8 cellular contexts compared by ENCODE assay signal in genomic region chr15:42919308-42919707, GRCh38. TPM values are rescaled to one million over a fixed set of nuclear protein-coding genes. Genes with fewer than 3 reads are reported as not detected.
A peak's percentile ranks its signal among the peaks of the same experiment; 100 is the strongest.
DNase-seq lines count a peak whose midpoint lies in the region; ATAC-seq and TF ChIP-seq lines count a peak whose summit lies in the region.

No MANE protein-coding gene starts in this region.

- no peak overlapping the region for H3K27ac Mint-ChIP-seq in GM23338

- no peaks in the 10 kb centered on the region for H3F3A ChIP-seq in GM23338 (replicated peaks; ENCODE audit: low read depth)

- no peaks in the 10 kb centered on the region for H3K9me3 Mint-ChIP-seq in GM23338

- H3K4me2 ChIP-seq in GM23338 (peak overlapping the region; percentile 95), skeletal muscle satellite cell (ENCODE audit: low read length) (peak overlapping the region; percentile 92)

- peaks cover 44% of the 10 kb centered on the region for H3K79me2 ChIP-seq in GM23338 (replicated peaks; ENCODE audit: insufficient read depth)

- H3K27me3 Mint-ChIP-seq in GM23338 (ENCODE audit: insufficient read depth, low read depth, poor library complexity), result peaks cover 9% of the 10 kb centered on the region

- no peak for DNase-seq in GM23338 (ENCODE audit: low spot score)
- no peak for DNase-seq in SK-N-MC (ENCODE audit: low read depth, low spot score)
- peak; percentile 30 for DNase-seq in fibroblast of the aortic adventitia (ENCODE audit: low read depth)
- DNase-seq in GM13976 (ENCODE audit: low spot score), result no peak
- DNase-seq in NCI-H2171 (lab: John Stamatoyannopoulos, UW), result no peak

- H3K4me3 ChIP-seq in GM23338 (peak overlapping the region; percentile 89), SK-N-MC (peak overlapping the region; percentile 95), fibroblast of the aortic adventitia (ENCODE audit: low read depth, low read length) (peak overlapping the region; percentile 81), skeletal muscle satellite cell (ENCODE audit: low read length) (peak overlapping the region; percentile 81)

- H3K9me2 ChIP-seq in GM23338 (ENCODE audit: insufficient read depth), result no peaks in the 10 kb centered on the region

- no peak overlapping the region; the same call in 1 of the 2 replicates for H2AFZ ChIP-seq in GM23338

- no peaks in the 10 kb centered on the region for H3K36me3 Mint-ChIP-seq in GM23338 (ENCODE audit: low read depth)

- H3K27me3 ChIP-seq in GM23338 (ENCODE audit: insufficient read depth), result peaks cover 12% of the 10 kb centered on the region; the same call in 1 of the 2 replicates
- H3K27me3 ChIP-seq in skeletal muscle satellite cell (ENCODE audit: control insufficient read depth, insufficient read depth, low read length), result no peaks in the 10 kb centered on the region

- in situ Hi-C loops in GM13976 (cut with MboI; ENCODE audit: low sequenced_read_pairs, unreplicated experiment), result no loop called here

- H3K9ac ChIP-seq in SK-N-MC (ENCODE audit: insufficient read length) (peak overlapping the region; percentile 68), skeletal muscle satellite cell (ENCODE audit: low read depth, low read length) (peak overlapping the region; percentile 69)

- ATAC-seq in GM23338 (no peak), GM21737 (IDR thresholded peaks at IDR 0.05; ENCODE audit: unreplicated experiment) (no peak), HG02938 (IDR thresholded peaks at IDR 0.05; ENCODE audit: unreplicated experiment) (no peak)

- no peaks in the 10 kb centered on the region for H3K9me3 ChIP-seq in SK-N-MC (ENCODE audit: low read depth, low read length)
- no peaks in the 10 kb centered on the region for H3K9me3 ChIP-seq in skeletal muscle satellite cell (replicated peaks; ENCODE audit: low read length)

- H3K36me3 ChIP-seq in GM23338 (ENCODE audit: insufficient read depth), result no peaks in the 10 kb centered on the region
- H3K36me3 ChIP-seq in SK-N-MC (ENCODE audit: insufficient read depth, low read length), result no peaks in the 10 kb centered on the region
- H3K36me3 ChIP-seq in skeletal muscle satellite cell (ENCODE audit: insufficient read depth, low read length), result no peaks in the 10 kb centered on the region

- peaks cover 8% of the 10 kb centered on the region; the same call in 1 of the 2 replicates for H4K20me1 ChIP-seq in GM23338 (replicated peaks; ENCODE audit: insufficient read depth)

- TF ChIP-seq CTCF in GM23338 (conservative IDR thresholded peaks at IDR 0.05; ENCODE audit: low read depth in 2 of 2) (no peak), fibroblast of the aortic adventitia (IDR thresholded peaks at IDR 0.05; ENCODE audit: insufficient read depth, low read length) (no peak), GM13976 (IDR thresholded peaks at IDR 0.05; ENCODE audit: borderline replicate concordance, control extremely low read depth, extremely low read depth, insufficient read depth, missing control alignments) (no peak)

- peaks cover 4% of the 10 kb centered on the region; the same call in 1 of the 2 replicates for H3K4me1 ChIP-seq in GM23338 (ENCODE audit: insufficient read depth)
- H3K4me1 ChIP-seq in skeletal muscle satellite cell (ENCODE audit: control insufficient read depth, insufficient read depth, low read length), result peaks cover 20% of the 10 kb centered on the region

- H3K4me3 Mint-ChIP-seq in GM23338, result peak overlapping the region; percentile 98

- H3K4me1 Mint-ChIP-seq in GM23338, result peaks cover 16% of the 10 kb centered on the region

- H3K27ac ChIP-seq in GM23338 (ENCODE audit: low read depth) (no peak overlapping the region), SK-N-MC (no peak overlapping the region)

TF ChIP-seq in GM23338, 12 proteins besides CTCF, POLR2A, EP300 and RAD21 (continues in another document):
- TF ChIP-seq POLR2AphosphoS5 (IDR thresholded peaks at IDR 0.05; ENCODE audit: low read depth) (no peak), STAT1 (IDR thresholded peaks at IDR 0.05; ENCODE audit: unreplicated experiment) (no peak), JUNB (IDR thresholded peaks at IDR 0.05; ENCODE audit: unreplicated experiment) (no peak), EZH2 (IDR thresholded peaks at IDR 0.05; ENCODE audit: low read depth, unreplicated experiment) (no peak), ZNF331 (CRISPR knock-in tag; IDR thresholded peaks at IDR 0.05; ENCODE audit: low read depth) (no peak), CREB1 (CRISPR knock-in tag; IDR thresholded peaks at IDR 0.05; ENCODE audit: low read depth) (no peak)
- TF ChIP-seq, protein P1, sequence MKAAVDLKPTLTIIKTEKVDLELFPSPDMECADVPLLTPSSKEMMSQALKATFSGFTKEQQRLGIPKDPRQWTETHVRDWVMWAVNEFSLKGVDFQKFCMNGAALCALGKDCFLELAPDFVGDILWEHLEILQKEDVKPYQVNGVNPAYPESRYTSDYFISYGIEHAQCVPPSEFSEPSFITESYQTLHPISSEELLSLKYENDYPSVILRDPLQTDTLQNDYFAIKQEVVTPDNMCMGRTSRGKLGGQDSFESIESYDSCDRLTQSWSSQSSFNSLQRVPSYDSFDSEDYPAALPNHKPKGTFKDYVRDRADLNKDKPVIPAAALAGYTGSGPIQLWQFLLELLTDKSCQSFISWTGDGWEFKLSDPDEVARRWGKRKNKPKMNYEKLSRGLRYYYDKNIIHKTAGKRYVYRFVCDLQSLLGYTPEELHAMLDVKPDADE (IDR thresholded peaks at IDR 0.05), result no peak
- TF ChIP-seq, protein P2, sequence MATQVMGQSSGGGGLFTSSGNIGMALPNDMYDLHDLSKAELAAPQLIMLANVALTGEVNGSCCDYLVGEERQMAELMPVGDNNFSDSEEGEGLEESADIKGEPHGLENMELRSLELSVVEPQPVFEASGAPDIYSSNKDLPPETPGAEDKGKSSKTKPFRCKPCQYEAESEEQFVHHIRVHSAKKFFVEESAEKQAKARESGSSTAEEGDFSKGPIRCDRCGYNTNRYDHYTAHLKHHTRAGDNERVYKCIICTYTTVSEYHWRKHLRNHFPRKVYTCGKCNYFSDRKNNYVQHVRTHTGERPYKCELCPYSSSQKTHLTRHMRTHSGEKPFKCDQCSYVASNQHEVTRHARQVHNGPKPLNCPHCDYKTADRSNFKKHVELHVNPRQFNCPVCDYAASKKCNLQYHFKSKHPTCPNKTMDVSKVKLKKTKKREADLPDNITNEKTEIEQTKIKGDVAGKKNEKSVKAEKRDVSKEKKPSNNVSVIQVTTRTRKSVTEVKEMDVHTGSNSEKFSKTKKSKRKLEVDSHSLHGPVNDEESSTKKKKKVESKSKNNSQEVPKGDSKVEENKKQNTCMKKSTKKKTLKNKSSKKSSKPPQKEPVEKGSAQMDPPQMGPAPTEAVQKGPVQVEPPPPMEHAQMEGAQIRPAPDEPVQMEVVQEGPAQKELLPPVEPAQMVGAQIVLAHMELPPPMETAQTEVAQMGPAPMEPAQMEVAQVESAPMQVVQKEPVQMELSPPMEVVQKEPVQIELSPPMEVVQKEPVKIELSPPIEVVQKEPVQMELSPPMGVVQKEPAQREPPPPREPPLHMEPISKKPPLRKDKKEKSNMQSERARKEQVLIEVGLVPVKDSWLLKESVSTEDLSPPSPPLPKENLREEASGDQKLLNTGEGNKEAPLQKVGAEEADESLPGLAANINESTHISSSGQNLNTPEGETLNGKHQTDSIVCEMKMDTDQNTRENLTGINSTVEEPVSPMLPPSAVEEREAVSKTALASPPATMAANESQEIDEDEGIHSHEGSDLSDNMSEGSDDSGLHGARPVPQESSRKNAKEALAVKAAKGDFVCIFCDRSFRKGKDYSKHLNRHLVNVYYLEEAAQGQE (IDR thresholded peaks at IDR 0.05; ENCODE audit: unreplicated experiment), result no peak

RNA-seq across cellular contexts. Expression of gene TTBK2, which starts 1.3 kb away (rescaled TPM):
- total RNA-seq in GM23338 (2014; rRNA removed; shearing (Covaris generic)), result 14.3 and 15.9 TPM in 2 replicates
- polyA plus RNA-seq in GM23338 (2016; fragmentation: Nextera tagmentation; extraction: Ambion mirVana), result 5.8 and 6.1 TPM in 2 replicates
- total RNA-seq in fibroblast of the aortic adventitia (ENCODE audit: low replicate concordance), result 14.3 and 18.5 TPM in 2 replicates
- total RNA-seq in skeletal muscle satellite cell (2012; rRNA removed), result 4.6 and 4.8 TPM in 2 replicates
